ENCODE assay signal across 1 cellular context in genomic region chr6:107491059-107491609, GRCh38.
TF ChIP-seq lines count a peak whose summit lies in the region.

No MANE protein-coding gene starts in this region.

TF ChIP-seq in HEK293, 187 proteins besides CTCF, POLR2A, EP300 and RAD21 (continued from another document and continues in another):
- TF ChIP-seq PRDM10 (tag by site-specific recombination; IDR thresholded peaks at IDR 0.05) (no peak), ZNF792 (tag by site-specific recombination; IDR thresholded peaks at IDR 0.05) (peak; percentile 54; the same call in 1 of the 2 replicates), ZNF394 (tag by site-specific recombination; IDR thresholded peaks at IDR 0.05; ENCODE audit: borderline replicate concordance) (no peak), ZEB2 (tag by site-specific recombination; IDR thresholded peaks at IDR 0.05) (peak; percentile 68), ZNF324 (tag by site-specific recombination; IDR thresholded peaks at IDR 0.05) (no peak), ZNF624 (tag by site-specific recombination; IDR thresholded peaks at IDR 0.05) (no peak), ZFP41 (tag by site-specific recombination; IDR thresholded peaks at IDR 0.05; ENCODE audit: borderline replicate concordance) (no peak), ZNF157 (tag by site-specific recombination; IDR thresholded peaks at IDR 0.05) (no peak), KLF8 (tag by site-specific recombination; IDR thresholded peaks at IDR 0.05) (peak; percentile 26; the same call in 1 of the 2 replicates), ZNF112 (tag by site-specific recombination; IDR thresholded peaks at IDR 0.05) (no peak), ZNF501 (tag by site-specific recombination; IDR thresholded peaks at IDR 0.05) (no peak; the same call in 1 of the 2 replicates), ZNF658 (tag by site-specific recombination; IDR thresholded peaks at IDR 0.05) (no peak), PRDM1 (tag by site-specific recombination; IDR thresholded peaks at IDR 0.05) (no peak), ZNF19 (tag by site-specific recombination; IDR thresholded peaks at IDR 0.05; ENCODE audit: low read depth) (no peak), ZNF239 (tag by site-specific recombination; IDR thresholded peaks at IDR 0.05) (no peak), ZNF18 (tag by site-specific recombination; IDR thresholded peaks at IDR 0.05) (no peak), ELK4 (IDR thresholded peaks at IDR 0.05; ENCODE audit: borderline replicate concordance, low read depth, low read length) (no peak), ZNF704 (tag by site-specific recombination; IDR thresholded peaks at IDR 0.05) (no peak), AEBP2 (tag by site-specific recombination; IDR thresholded peaks at IDR 0.05; ENCODE audit: borderline replicate concordance) (no peak), ZNF544 (tag by site-specific recombination; IDR thresholded peaks at IDR 0.05) (no peak), ZNF561 (tag by site-specific recombination; IDR thresholded peaks at IDR 0.05; ENCODE audit: borderline replicate concordance) (peak; percentile 28; the same call in 1 of the 2 replicates), ZNF621 (tag by site-specific recombination; IDR thresholded peaks at IDR 0.05) (no peak), ZNF23 (tag by site-specific recombination; IDR thresholded peaks at IDR 0.05; ENCODE audit: borderline replicate concordance) (no peak), INSM2 (tag by site-specific recombination; IDR thresholded peaks at IDR 0.05) (no peak), BCL11A (tag by site-specific recombination; IDR thresholded peaks at IDR 0.05; ENCODE audit: low read depth) (no peak), PRDM2 (tag by site-specific recombination; IDR thresholded peaks at IDR 0.05; ENCODE audit: borderline replicate concordance) (no peak), ZSCAN18 (tag by site-specific recombination; IDR thresholded peaks at IDR 0.05) (no peak), ZNF114 (tag by site-specific recombination; IDR thresholded peaks at IDR 0.05) (no peak), GLI2 (tag by site-specific recombination; IDR thresholded peaks at IDR 0.05; ENCODE audit: borderline replicate concordance, low read depth) (no peak), ZNF16 (tag by site-specific recombination; IDR thresholded peaks at IDR 0.05; ENCODE audit: low read depth) (no peak), HOXC10 (CRISPR knock-in tag; IDR thresholded peaks at IDR 0.05) (no peak), ZNF341 (tag by site-specific recombination; IDR thresholded peaks at IDR 0.05; ENCODE audit: low read depth) (0 out of 2 replicates have a peak, but pooled peaks have one; percentile 7), ZNF473 (tag by site-specific recombination; IDR thresholded peaks at IDR 0.05) (no peak), ZNF548 (tag by site-specific recombination; IDR thresholded peaks at IDR 0.05) (no peak), ZNF404 (tag by site-specific recombination; IDR thresholded peaks at IDR 0.05) (no peak), ZNF423 (tag by site-specific recombination; IDR thresholded peaks at IDR 0.05) (no peak), ZBTB8A (tag by site-specific recombination; IDR thresholded peaks at IDR 0.05) (peak; percentile 97), ZNF138 (tag by site-specific recombination; IDR thresholded peaks at IDR 0.05; ENCODE audit: borderline replicate concordance) (no peak), ZBTB20 (tag by site-specific recombination; IDR thresholded peaks at IDR 0.05) (peak; percentile 86; the same call in 1 of the 2 replicates), ZNF626 (tag by site-specific recombination; IDR thresholded peaks at IDR 0.05) (no peak), ZNF530 (tag by site-specific recombination; IDR thresholded peaks at IDR 0.05; ENCODE audit: low read depth) (no peak), ZNF660 (tag by site-specific recombination; IDR thresholded peaks at IDR 0.05) (0 out of 2 replicates have a peak, but pooled peaks have one; percentile 11)
